Comparison of ENCODE assay signal across 12 cellular contexts in the genomic region with DNA sequence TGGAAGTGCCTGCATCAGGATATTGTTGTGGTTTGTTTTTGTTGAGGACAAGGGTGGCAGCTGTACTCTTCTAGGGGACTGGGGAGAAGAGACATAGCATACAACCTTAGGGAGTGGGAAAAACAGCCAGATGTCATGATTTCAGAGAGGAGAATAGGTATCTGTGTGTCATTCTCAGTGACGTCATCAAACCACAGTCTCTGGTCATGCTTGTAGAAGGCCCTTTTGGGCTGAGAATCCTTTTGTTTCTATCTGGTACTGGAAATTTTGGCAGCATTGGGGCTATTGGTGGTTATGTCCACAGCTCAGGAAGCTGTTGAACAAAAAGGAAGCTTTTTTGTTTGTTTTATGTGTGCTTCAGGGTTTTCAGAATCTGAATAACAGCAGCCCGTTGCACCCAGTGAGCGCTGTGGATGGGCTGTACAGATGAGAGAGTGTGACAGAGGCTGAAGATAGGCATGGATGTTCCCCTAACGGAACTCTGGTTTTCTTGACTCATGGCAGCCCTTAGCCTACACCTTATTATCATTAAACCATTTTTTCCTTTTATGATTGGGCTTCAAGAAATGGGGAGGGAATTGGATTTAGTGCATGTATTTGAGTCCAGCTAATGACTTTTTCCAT.
DNase-seq lines count a peak whose midpoint lies in the region; ATAC-seq, FAIRE-seq and TF ChIP-seq lines count a peak whose summit lies in the region.
"Had no signal": no experiment of that assay in that cellular context is flagged by ENCODE, and none has a peak within 500 bp of the region (broad histone marks: within the 10 kb centered on the region; RNA-seq: fewer than 3 reads in every experiment).

No MANE protein-coding gene starts in this region.

- H3K9ac ChIP-seq in astrocyte (ENCODE audit: low read length), result no peak overlapping the region

- H3K9me3 Mint-ChIP-seq in activated T-cell treated with anti-CD3 and anti-CD28 coated beads, Interleukin-2, amount 50 U/mL, for 24 hours, result no peaks in the 10 kb centered on the region
- H3K9me3 Mint-ChIP-seq in astrocyte (ENCODE audit: unreplicated experiment), result no peaks in the 10 kb centered on the region

- H3K79me2 ChIP-seq in astrocyte (ENCODE audit: insufficient read depth, low read length), result peaks cover 81% of the 10 kb centered on the region

- peaks cover 95% of the 10 kb centered on the region for H4K20me1 ChIP-seq in astrocyte (ENCODE audit: insufficient read depth, low read length)

- H3K4me3 ChIP-seq in astrocyte (ENCODE audit: insufficient read depth, low read depth, low read length), result no peak overlapping the region

- H2AFZ ChIP-seq in astrocyte (ENCODE audit: low read depth, low read length), result no peak overlapping the region

- no peaks in the 10 kb centered on the region for H3K27me3 ChIP-seq in astrocyte (ENCODE audit: insufficient read depth, low read length)

- peak overlapping the region; percentile 69 for H3K27ac Mint-ChIP-seq in activated T-cell treated with anti-CD3 and anti-CD28 coated beads, Interleukin-2, amount 50 U/mL, for 24 hours
- no peak overlapping the region for H3K27ac Mint-ChIP-seq in astrocyte (ENCODE audit: unreplicated experiment)

- FAIRE-seq in astrocyte (lab: Jason Lieb, UNC), result no peak

- H3K27ac ChIP-seq in astrocyte (ENCODE audit: low read depth, low read length), result no peak overlapping the region

- ATAC-seq in HG03342 (IDR thresholded peaks at IDR 0.05; ENCODE audit: unreplicated experiment) (peak; percentile 43), HG02885 (IDR thresholded peaks at IDR 0.05; ENCODE audit: poor library complexity, unreplicated experiment) (no peak), HG02970 (IDR thresholded peaks at IDR 0.05; ENCODE audit: low FRiP score, unreplicated experiment) (no peak)

- no peaks in the 10 kb centered on the region for H3K4me1 ChIP-seq in astrocyte (ENCODE audit: insufficient read depth, low read length)

- H3K36me3 Mint-ChIP-seq in activated T-cell treated with anti-CD3 and anti-CD28 coated beads, Interleukin-2, amount 50 U/mL, for 24 hours (ENCODE audit: low read depth), result peaks cover 98% of the 10 kb centered on the region
- peaks cover 19% of the 10 kb centered on the region for H3K36me3 Mint-ChIP-seq in astrocyte (ENCODE audit: low read depth, unreplicated experiment)

- no peak overlapping the region for H3K4me3 Mint-ChIP-seq in activated T-cell treated with anti-CD3 and anti-CD28 coated beads, Interleukin-2, amount 50 U/mL, for 24 hours
- H3K4me3 Mint-ChIP-seq in astrocyte (ENCODE audit: unreplicated experiment), result no peak overlapping the region

- no peak overlapping the region for H3K4me2 ChIP-seq in astrocyte (ENCODE audit: low read length)

- DNase-seq in activated T-cell treated with anti-CD3 and anti-CD28 coated beads, Interleukin-2, amount 50 U/mL, for 24 hours, result no peak
- no peak for DNase-seq in activated T-cell treated with anti-CD3 and anti-CD28 coated beads, Interleukin-2, amount 50 U/mL, for 1 hour
- peak; percentile 71 for DNase-seq in astrocyte (ENCODE audit: low read depth)
- peak; percentile 36 for DNase-seq in myocyte (ENCODE audit: low read depth)
- DNase-seq in NCI-H510A (lab: John Stamatoyannopoulos, UW), result no peak
- DNase-seq: activated CD4-positive, alpha-beta T cell treated with anti-CD3 and anti-CD28 coated beads, Interleukin-2, amount 50 U/mL, for 48 hours; effector CD4-positive, alpha-beta T cell; NCI-H1105; stimulated activated CD8-positive, alpha-beta memory T cell treated with anti-CD3 and anti-CD28 coated beads, Interleukin-4, amount 100 ng/mL, for 48 hours had no signal

- H3K4me1 Mint-ChIP-seq in activated T-cell treated with anti-CD3 and anti-CD28 coated beads, Interleukin-2, amount 50 U/mL, for 24 hours (ENCODE audit: low read depth), result peaks cover 38% of the 10 kb centered on the region
- peaks cover 7% of the 10 kb centered on the region for H3K4me1 Mint-ChIP-seq in astrocyte (ENCODE audit: low read depth, unreplicated experiment)

- H3K9me3 ChIP-seq in astrocyte (ENCODE audit: insufficient read depth, low read depth, low read length), result no peaks in the 10 kb centered on the region

- H3K27me3 Mint-ChIP-seq in activated T-cell treated with anti-CD3 and anti-CD28 coated beads, Interleukin-2, amount 50 U/mL, for 24 hours, result no peaks in the 10 kb centered on the region
- H3K27me3 Mint-ChIP-seq in astrocyte (ENCODE audit: low read depth, unreplicated experiment), result no peaks in the 10 kb centered on the region

- TF ChIP-seq CTCF in astrocyte (IDR thresholded peaks at IDR 0.05; ENCODE audit: insufficient read depth, low read depth, low read length), result no peak

- peaks cover 40% of the 10 kb centered on the region for H3K36me3 ChIP-seq in astrocyte (ENCODE audit: insufficient read depth, low read length)

Comparison
In these comparisons a context has a peak if more than half of its experiments do, and no peak if none do; other contexts are left out.
1. DNase-seq: peak in astrocyte (single experiment) and myocyte (single experiment); none in activated T-cell treated with anti-CD3 and anti-CD28 coated beads, Interleukin-2, amount 50 U/mL, for 24 hours (single experiment), activated T-cell treated with anti-CD3 and anti-CD28 coated beads, Interleukin-2, amount 50 U/mL, for 1 hour (single experiment) and NCI-H510A (single experiment).